In the genomic region with DNA sequence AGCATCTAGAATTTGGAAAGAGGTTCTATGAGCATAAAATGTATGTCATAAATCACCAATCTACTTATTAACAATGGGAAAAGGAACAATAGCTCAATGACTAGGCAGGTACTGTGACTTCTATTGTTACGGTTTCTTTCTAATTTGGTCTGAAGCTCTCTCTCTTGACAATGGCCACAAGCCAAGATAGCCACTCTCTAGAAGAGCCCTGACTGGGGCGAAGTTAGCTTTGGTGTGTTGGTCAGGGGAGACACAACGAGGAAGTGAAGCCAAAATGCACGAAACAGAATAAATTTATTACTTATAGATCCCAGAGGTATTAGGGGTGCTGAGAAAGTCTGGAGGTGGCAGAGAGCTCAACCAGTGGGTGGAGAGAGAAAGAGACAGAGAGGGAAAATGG, we compare ENCODE assay signal across 1 cellular context.
TF ChIP-seq lines count a peak whose summit lies in the region.

No MANE protein-coding gene starts in this region.

TF ChIP-seq in HCT116, 20 proteins besides CTCF, POLR2A, EP300 and RAD21 (continued from another document):
- TF ChIP-seq ZNF274 (IDR thresholded peaks at IDR 0.05; ENCODE audit: low read depth, low read length), result no peak
- TF ChIP-seq YY1 (IDR thresholded peaks at IDR 0.05; ENCODE audit: extremely low read depth, insufficient replicate concordance, low read depth, low read length), result no peak
- TF ChIP-seq, protein P1, sequence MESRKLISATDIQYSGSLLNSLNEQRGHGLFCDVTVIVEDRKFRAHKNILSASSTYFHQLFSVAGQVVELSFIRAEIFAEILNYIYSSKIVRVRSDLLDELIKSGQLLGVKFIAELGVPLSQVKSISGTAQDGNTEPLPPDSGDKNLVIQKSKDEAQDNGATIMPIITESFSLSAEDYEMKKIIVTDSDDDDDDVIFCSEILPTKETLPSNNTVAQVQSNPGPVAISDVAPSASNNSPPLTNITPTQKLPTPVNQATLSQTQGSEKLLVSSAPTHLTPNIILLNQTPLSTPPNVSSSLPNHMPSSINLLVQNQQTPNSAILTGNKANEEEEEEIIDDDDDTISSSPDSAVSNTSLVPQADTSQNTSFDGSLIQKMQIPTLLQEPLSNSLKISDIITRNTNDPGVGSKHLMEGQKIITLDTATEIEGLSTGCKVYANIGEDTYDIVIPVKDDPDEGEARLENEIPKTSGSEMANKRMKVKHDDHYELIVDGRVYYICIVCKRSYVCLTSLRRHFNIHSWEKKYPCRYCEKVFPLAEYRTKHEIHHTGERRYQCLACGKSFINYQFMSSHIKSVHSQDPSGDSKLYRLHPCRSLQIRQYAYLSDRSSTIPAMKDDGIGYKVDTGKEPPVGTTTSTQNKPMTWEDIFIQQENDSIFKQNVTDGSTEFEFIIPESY (IDR thresholded peaks at IDR 0.05; ENCODE audit: extremely low read depth, insufficient replicate concordance, low read length), result no peak
- TF ChIP-seq, protein P2, sequence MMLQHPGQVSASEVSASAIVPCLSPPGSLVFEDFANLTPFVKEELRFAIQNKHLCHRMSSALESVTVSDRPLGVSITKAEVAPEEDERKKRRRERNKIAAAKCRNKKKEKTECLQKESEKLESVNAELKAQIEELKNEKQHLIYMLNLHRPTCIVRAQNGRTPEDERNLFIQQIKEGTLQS (IDR thresholded peaks at IDR 0.05), result no peak
- TF ChIP-seq CBX3 (IDR thresholded peaks at IDR 0.05; ENCODE audit: low read depth), result no peak
- no peak for TF ChIP-seq FOSL1 (IDR thresholded peaks at IDR 0.05; ENCODE audit: low read depth)
- TF ChIP-seq ZFX (IDR thresholded peaks at IDR 0.05), result no peak
- TF ChIP-seq ELF1 (IDR thresholded peaks at IDR 0.05; ENCODE audit: borderline replicate concordance, low read depth), result no peak
- no peak for TF ChIP-seq EZH2phosphoT487 (IDR thresholded peaks at IDR 0.05; ENCODE audit: borderline replicate concordance)
- no peak for TF ChIP-seq EGR1 (IDR thresholded peaks at IDR 0.05; ENCODE audit: low read depth)
- TF ChIP-seq, protein P3, sequence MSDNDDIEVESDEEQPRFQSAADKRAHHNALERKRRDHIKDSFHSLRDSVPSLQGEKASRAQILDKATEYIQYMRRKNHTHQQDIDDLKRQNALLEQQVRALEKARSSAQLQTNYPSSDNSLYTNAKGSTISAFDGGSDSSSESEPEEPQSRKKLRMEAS (IDR thresholded peaks at IDR 0.05), result no peak
